Comparison of ENCODE assay signal across 10 cellular contexts in the genomic region with DNA sequence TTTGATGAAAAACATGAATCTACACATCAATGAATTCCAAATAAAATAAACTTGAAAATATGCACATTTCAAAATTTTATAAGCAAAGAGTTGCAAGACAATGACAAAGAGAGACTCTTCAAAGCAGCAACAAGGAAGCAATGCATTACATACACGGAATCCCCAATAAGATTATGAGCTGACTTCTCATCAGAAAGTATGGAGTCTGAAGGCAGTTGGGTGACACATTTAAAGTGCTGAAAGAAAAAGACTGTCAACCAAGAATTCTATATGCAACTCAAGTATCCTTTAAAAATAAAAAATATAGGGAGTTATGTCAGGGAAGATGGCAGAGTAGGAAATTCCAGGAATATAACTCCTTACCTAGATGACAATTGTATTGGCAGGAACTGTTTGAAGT. TPM values are rescaled to one million over a fixed set of nuclear protein-coding genes. Genes with fewer than 3 reads are reported as not detected.
"Had no signal": no experiment of that assay in that cellular context is flagged by ENCODE, and none has a peak within 500 bp of the region (broad histone marks: within the 10 kb centered on the region; RNA-seq: fewer than 3 reads in every experiment).

No MANE protein-coding gene starts in this region.

- H3K27ac Mint-ChIP-seq: IgD-negative memory B cell had no signal

- H3K4me1 Mint-ChIP-seq: IgD-negative memory B cell had no signal

- H3K4me3 ChIP-seq: K562 had no signal

- DNase-seq: IMR-90, KBM-7, KG1 had no signal

- ATAC-seq: HepG2, K562 had no signal

- H3K27ac ChIP-seq: HL-60, KMS-11 had no signal

RNA-seq across cellular contexts. Expression of gene PRSS50, which starts 46.5 kb away (rescaled TPM):
- total RNA-seq: HepG2, HT-29, HT1080, IMR-90, K562 had no signal
